ENCODE assay signal across 15 cellular contexts in genomic region chr16:869823-870641, GRCh38.
"Had no signal": no experiment of that assay in that cellular context is flagged by ENCODE, and none has a peak within 500 bp of the region (broad histone marks: within the 10 kb centered on the region; RNA-seq: fewer than 3 reads in every experiment).

No MANE protein-coding gene starts in this region.

- H3K27me3 ChIP-seq: foreskin keratinocyte, hepatocyte, left lung, tibial artery, upper lobe of left lung, uterus had no signal

- ATAC-seq: foreskin keratinocyte; left lung; stimulated activated effector memory CD8-positive, alpha-beta T cell treated with anti-CD3 and anti-CD28 coated beads, Interleukin-12 subunit alpha, Interleukin-12 subunit beta, amount 100 ng/mL, for 72 hours; stimulated activated naive CD8-positive, alpha-beta T cell treated with anti-CD3 and anti-CD28 coated beads, Interleukin-15, Interleukin-2, amounts not matched to agents 100 U/mL and 50 U/mL, for 24 hours had no signal

- H3K27me3 Mint-ChIP-seq: central memory CD8-positive, alpha-beta T cell; naive B cell had no signal

- FAIRE-seq: islet of Langerhans had no signal

- H3K9me3 Mint-ChIP-seq: central memory CD8-positive, alpha-beta T cell; naive B cell; stimulated activated effector memory CD8-positive, alpha-beta T cell treated with anti-CD3 and anti-CD28 coated beads, Interleukin-12 subunit alpha, Interleukin-12 subunit beta, amount 100 ng/mL, for 72 hours had no signal

- H3K36me3 ChIP-seq: uterus had no signal

- H3K9me3 ChIP-seq: left lung, tibial artery, upper lobe of left lung, uterus had no signal

- H3K4me1 Mint-ChIP-seq: central memory CD8-positive, alpha-beta T cell; stimulated activated effector memory CD8-positive, alpha-beta T cell treated with anti-CD3 and anti-CD28 coated beads, Interleukin-12 subunit alpha, Interleukin-12 subunit beta, amount 100 ng/mL, for 72 hours had no signal

- H3K27ac Mint-ChIP-seq: nephron; stimulated activated effector memory CD8-positive, alpha-beta T cell treated with anti-CD3 and anti-CD28 coated beads, Interleukin-12 subunit alpha, Interleukin-12 subunit beta, amount 100 ng/mL, for 72 hours had no signal

- H3K4me3 Mint-ChIP-seq: central memory CD8-positive, alpha-beta T cell; naive B cell; nephron; stimulated activated effector memory CD8-positive, alpha-beta T cell treated with anti-CD3 and anti-CD28 coated beads, Interleukin-12 subunit alpha, Interleukin-12 subunit beta, amount 100 ng/mL, for 72 hours had no signal

- H3K4me3 ChIP-seq: hepatocyte, left lung, tibial artery, upper lobe of left lung, uterus had no signal

- DNase-seq: foreskin keratinocyte; mesendoderm; naive B cell; stimulated activated CD4-positive, alpha-beta T cell treated with anti-CD3 and anti-CD28 coated beads, Interleukin-4, amount 100 ng/mL, for 1 hour; stimulated activated CD8-positive, alpha-beta memory T cell treated with anti-CD3 and anti-CD28 coated beads, Interleukin-4, amount 100 ng/mL, for 48 hours; stimulated activated naive CD8-positive, alpha-beta T cell treated with anti-CD3 and anti-CD28 coated beads, Interleukin-15, Interleukin-2, amounts not matched to agents 100 U/mL and 50 U/mL, for 24 hours; tibial artery; uterus had no signal

- H3K27ac ChIP-seq: foreskin keratinocyte, hepatocyte, left lung, tibial artery, upper lobe of left lung, uterus had no signal

- H3K4me1 ChIP-seq: foreskin keratinocyte, left lung, tibial artery, upper lobe of left lung, uterus had no signal

- H3K36me3 Mint-ChIP-seq: stimulated activated effector memory CD8-positive, alpha-beta T cell treated with anti-CD3 and anti-CD28 coated beads, Interleukin-12 subunit alpha, Interleukin-12 subunit beta, amount 100 ng/mL, for 72 hours had no signal
